ENCODE assay signal across 13 cellular contexts in the genomic region with DNA sequence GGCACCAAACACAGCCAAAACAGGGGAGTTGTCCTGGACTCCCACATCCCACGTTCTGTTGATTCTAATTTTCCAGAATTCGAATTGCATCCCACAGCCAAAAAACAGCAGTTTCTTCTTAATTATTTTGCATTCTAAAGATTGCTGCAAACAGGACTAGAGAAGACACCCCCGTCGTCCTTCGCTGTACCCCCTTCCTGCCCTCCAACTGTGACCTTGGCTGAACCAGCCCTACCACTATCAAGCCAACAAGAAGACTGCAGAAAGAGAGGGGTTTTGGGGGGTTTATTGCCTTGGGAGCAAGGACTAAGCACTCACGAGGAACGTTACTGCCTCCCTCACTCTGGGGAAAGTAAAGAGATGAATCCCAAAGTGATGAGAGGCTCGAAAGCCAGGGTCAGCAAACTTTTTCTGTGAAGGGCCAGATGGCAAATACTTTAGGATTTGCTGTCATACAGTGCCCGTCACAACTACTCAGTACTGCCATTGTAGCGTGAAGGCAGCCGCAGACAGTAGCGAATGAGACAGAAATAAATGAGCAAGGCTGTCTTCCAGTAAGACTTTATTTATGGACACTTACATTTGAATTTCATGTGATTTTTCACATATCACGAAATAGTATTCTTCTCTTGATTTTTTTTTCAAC. TPM values are rescaled to one million over a fixed set of nuclear protein-coding genes. Genes with fewer than 3 reads are reported as not detected.
DNase-seq lines count a peak whose midpoint lies in the region; ATAC-seq and TF ChIP-seq lines count a peak whose summit lies in the region.
"Had no signal": no experiment of that assay in that cellular context is flagged by ENCODE, and none has a peak within 500 bp of the region (broad histone marks: within the 10 kb centered on the region; RNA-seq: fewer than 3 reads in every experiment).

No MANE protein-coding gene starts in this region.

- TF ChIP-seq POLR2A in spleen (IDR thresholded peaks at IDR 0.05), result no peak

- H3K79me2 ChIP-seq in GM23338 (replicated peaks; ENCODE audit: insufficient read depth), result no peaks in the 10 kb centered on the region

- intact Hi-C loops in spleen (cut with DNase I; ENCODE audit: low total_unique reads), result loop anchor here (10.0 kb wide), 1 partner anchor 205 kb away; no protein-coding TSS in a partner anchor

- ATAC-seq in GM23338 (no peak), lung (ENCODE audit: insufficient read depth, low FRiP score) (no peak), GM21737 (IDR thresholded peaks at IDR 0.05; ENCODE audit: unreplicated experiment) (no peak)
- ATAC-seq: natural killer cell had no signal

- peak overlapping the region; percentile 86; the same call in 1 of the 2 replicates for H2AFZ ChIP-seq in GM23338

- no peak for TF ChIP-seq CTCF in GM23338 (conservative IDR thresholded peaks at IDR 0.05; ENCODE audit: low read depth in 2 of 2)
- TF ChIP-seq CTCF in lung (IDR thresholded peaks at IDR 0.05; ENCODE audit: control extremely low read depth, extremely low read depth), result no peak
- TF ChIP-seq CTCF in spleen (IDR thresholded peaks at IDR 0.05 in 8 of 11, conservative IDR thresholded peaks at IDR 0.05 in 3 of 11), result no peak

- H3K4me1 Mint-ChIP-seq in GM23338, result peaks cover 13% of the 10 kb centered on the region

- H4K20me1 ChIP-seq in GM23338 (replicated peaks; ENCODE audit: insufficient read depth), result no peaks in the 10 kb centered on the region

- H3K36me3 ChIP-seq in GM23338 (ENCODE audit: insufficient read depth) (no peaks in the 10 kb centered on the region), lung (ENCODE audit: control insufficient read depth in 2 of 2, insufficient read depth in 2 of 2, low read length in 2 of 2) (no peaks in the 10 kb centered on the region), spleen (peaks cover 0 to 4% (median 0%) of the 10 kb centered on the region in 6 donors)
- H3K36me3 ChIP-seq: BE2C, MG63 had no signal

- H3F3A ChIP-seq in GM23338 (replicated peaks; ENCODE audit: low read depth), result no peaks in the 10 kb centered on the region

- H3K9me3 Mint-ChIP-seq in GM23338, result no peaks in the 10 kb centered on the region
- H3K9me3 Mint-ChIP-seq: activated CD4-positive, alpha-beta T cell treated with anti-CD3 and anti-CD28 coated beads, Interleukin-2, amount 10 ng/mL, durations not matched to agents 7 days and 5 days; natural killer cell; T-helper 1 cell treated with Interleukin-12 subunit alpha and Interleukin-12 subunit beta and Interleukin-4 antibody, amounts not matched to agents 30 μg/mL and 1 μg/mL, for 36 hours had no signal

- DNase-seq in GM23338 (ENCODE audit: low spot score) (no peak), lung (ENCODE audit: low spot score) (no peak), spleen (no peak), activated gamma-delta T cell treated with Interleukin-2 at 50 U/mL for 16 hours (no peak), AG20443 (ENCODE audit: low spot score) (no peak), NCI-H2107 (lab: John Stamatoyannopoulos, UW) (no peak)
- DNase-seq: activated CD4-positive, alpha-beta T cell treated with anti-CD3 and anti-CD28 coated beads, Interleukin-2, amount 10 ng/mL, durations not matched to agents 7 days and 5 days; natural killer cell had no signal

- H3K4me3 Mint-ChIP-seq in GM23338, result no peak overlapping the region
- H3K4me3 Mint-ChIP-seq: activated CD4-positive, alpha-beta T cell treated with anti-CD3 and anti-CD28 coated beads, Interleukin-2, amount 10 ng/mL, durations not matched to agents 7 days and 5 days; natural killer cell; T-helper 1 cell treated with Interleukin-12 subunit alpha and Interleukin-12 subunit beta and Interleukin-4 antibody, amounts not matched to agents 30 μg/mL and 1 μg/mL, for 36 hours had no signal

- H3K4me2 ChIP-seq in GM23338, result no peak overlapping the region

- 74 to 85% methylated on average over 13 of the region's 13 CpGs for WGBS in lung, 2 donors
- WGBS in spleen, 5 donors, result 74 to 81% (median 78%) methylated on average over 13 of the region's 13 CpGs

- no peaks in the 10 kb centered on the region for H3K27me3 Mint-ChIP-seq in GM23338 (ENCODE audit: insufficient read depth, low read depth, poor library complexity)

- H3K27ac Mint-ChIP-seq in GM23338, result no peak overlapping the region
- H3K27ac Mint-ChIP-seq: activated CD4-positive, alpha-beta T cell treated with anti-CD3 and anti-CD28 coated beads, Interleukin-2, amount 10 ng/mL, durations not matched to agents 7 days and 5 days; natural killer cell; T-helper 1 cell treated with Interleukin-12 subunit alpha and Interleukin-12 subunit beta and Interleukin-4 antibody, amounts not matched to agents 30 μg/mL and 1 μg/mL, for 36 hours had no signal

- no peak overlapping the region for H3K27ac ChIP-seq in GM23338 (ENCODE audit: low read depth)
- peak overlapping the region; percentile 1 for H3K27ac ChIP-seq in cingulate gyrus (ENCODE audit: low read depth, low read length)
- peak overlapping the region; percentile 35 to 82 for H3K27ac ChIP-seq in lung (ENCODE audit: low read depth in 1 of 2, low read length in 1 of 2)
- H3K27ac ChIP-seq in spleen, result peak overlapping the region in 6 of 8 donors; percentile 10 to 44 (median 30)

- H3K27me3 ChIP-seq in GM23338 (ENCODE audit: insufficient read depth) (no peaks in the 10 kb centered on the region), lung (ENCODE audit: control insufficient read depth, insufficient read depth) (no peaks in the 10 kb centered on the region), spleen (replicated peaks in 1 of 7) (no peaks in the 10 kb centered on the region)
- H3K27me3 ChIP-seq: BE2C, MG63 had no signal

- H3K4me3 ChIP-seq in GM23338, result no peak overlapping the region
- H3K4me3 ChIP-seq in lung, result no peak overlapping the region
- no peak overlapping the region for H3K4me3 ChIP-seq in spleen
- H3K4me3 ChIP-seq: MG63 had no signal

- no peaks in the 10 kb centered on the region for H3K36me3 Mint-ChIP-seq in GM23338 (ENCODE audit: low read depth)

- peaks cover 22% of the 10 kb centered on the region; the same call in 1 of the 2 replicates for H3K9me2 ChIP-seq in GM23338 (ENCODE audit: insufficient read depth)

- H3K9me3 ChIP-seq in lung (ENCODE audit: control insufficient read depth in 2 of 2, insufficient read depth in 1 of 2, low read length in 1 of 2) (no peaks in the 10 kb centered on the region), spleen (no peaks in the 10 kb centered on the region)
- H3K9me3 ChIP-seq: BE2C, MG63 had no signal

- peaks cover 13% of the 10 kb centered on the region for H3K4me1 ChIP-seq in GM23338 (ENCODE audit: insufficient read depth)
- H3K4me1 ChIP-seq in lung (ENCODE audit: control insufficient read depth in 2 of 2, insufficient read depth in 2 of 2, low read length in 2 of 2), result peaks cover 8 to 20% of the 10 kb centered on the region in 2 donors
- peaks cover 0 to 36% (median 4%) of the 10 kb centered on the region in 6 donors for H3K4me1 ChIP-seq in spleen

TF ChIP-seq in GM23338, 12 proteins besides CTCF, POLR2A, EP300 and RAD21 (continues in another document):
- no peak for TF ChIP-seq NANOG (IDR thresholded peaks at IDR 0.05; ENCODE audit: borderline replicate concordance)
- no peak for TF ChIP-seq ZNF331 (CRISPR knock-in tag; IDR thresholded peaks at IDR 0.05; ENCODE audit: low read depth)

RNA-seq across cellular contexts. Expression of a gene that starts 32.5 kb away (rescaled TPM):
- total RNA-seq in GM23338 (2014; rRNA removed; shearing (Covaris generic)), result 11.5 and 14.3 TPM in 2 replicates
- polyA plus RNA-seq in GM23338 (2016; fragmentation: Nextera tagmentation; extraction: Ambion mirVana) (6.0 and 6.1 TPM in 2 replicates), lung (1 to 10 TPM; 2.4 to 3.0 TPM), spleen (1 to 10 TPM in 2 of 3 donors, under 1 TPM in 1; 0.78 to 2.0 (median 1.9) TPM)
- total RNA-seq in lung (10 to 100 TPM; 15.7 to 20.5 TPM), spleen (10 to 100 TPM in 5 of 7 donors, 1 to 10 TPM in 2; 7.1 to 17.6 (median 11.1) TPM)
